Comparison of ENCODE assay signal across 8 cellular contexts in genomic region chr5:177111720-177112394, GRCh38. TPM values are rescaled to one million over a fixed set of nuclear protein-coding genes. Genes with fewer than 3 reads are reported as not detected.
DNase-seq lines count a peak whose midpoint lies in the region; ATAC-seq and TF ChIP-seq lines count a peak whose summit lies in the region.

No MANE protein-coding gene starts in this region.

- no peak overlapping the region for H3K4me3 Mint-ChIP-seq in activated T-helper 17 cell treated with anti-CD3 and anti-CD28 coated beads, Interleukin-2, amount 50 U/mL, for 72 hours

- intact Hi-C loops in Panc1 (cut with micrococcal nuclease; ENCODE audit: unreplicated experiment) (loop anchor here (2.0 to 5.0 kb wide), 2 partner anchors 41 to 190 kb away; partner anchors contain the start of genes PRELID1 and RAB24), prostate gland (cut with DNase I) (loop anchor here (2.0 to 5.0 kb wide), 3 partner anchors 39 to 455 kb away; no protein-coding TSS in a partner anchor)

- no TSS peak for BruUV-seq in Panc1 (replicated peaks; lab: Mats Ljungman, UMichigan)

- H3K27ac Mint-ChIP-seq in activated T-helper 17 cell treated with anti-CD3 and anti-CD28 coated beads, Interleukin-2, amount 50 U/mL, for 72 hours, result peak overlapping the region; percentile 72

- CTCF ChIA-PET in HEK293 (lab: Yijun Ruan, JAX) (interaction anchor here (0.5 to 9.3 kb wide), 48 partner anchors 9 to 1382 kb away, joined by 3 to 151 read pairs (median 4); partner anchors contain the start of gene FGFR4), Panc1 (lab: Charles Lee) (interaction anchor here (0.6 to 2.1 kb wide), 9 partner anchors 13 to 458 kb away, joined by 3 to 13 read pairs (median 5); partner anchors contain the start of gene FGFR4)

- TF ChIP-seq CTCF in HEK293 (tag by site-specific recombination; IDR thresholded peaks at IDR 0.05) (peak; percentile 85), Panc1 (IDR thresholded peaks at IDR 0.05) (peak; percentile 97), prostate gland (IDR thresholded peaks at IDR 0.05) (peak; percentile 78 to 94 (median 86))

- H3K27ac ChIP-seq in HEK293 (ENCODE audit: extremely low read depth, low read depth, low read length) (no peak overlapping the region), Panc1 (ENCODE audit: low read length) (no peak overlapping the region), prostate gland (no peak overlapping the region)

- no peaks in the 10 kb centered on the region for H3K27me3 Mint-ChIP-seq in activated T-helper 17 cell treated with anti-CD3 and anti-CD28 coated beads, Interleukin-2, amount 50 U/mL, for 72 hours

- 23% methylated on average over 12 of the region's 12 CpGs for WGBS in prostate gland

- H3K4me3 ChIP-seq in HEK293 (ENCODE audit: low read depth, low read length), result no peak overlapping the region
- peak overlapping the region in 1 of 2 experiments; percentile 33; a peak in 2 of 4 replicates for H3K4me3 ChIP-seq in Panc1 (ENCODE audit: low read depth in 2 of 2, low read length in 2 of 2)
- no peak overlapping the region for H3K4me3 ChIP-seq in prostate gland

- H3K36me3 ChIP-seq in HEK293 (ENCODE audit: control insufficient read depth in 2 of 2, insufficient read depth in 1 of 2, low read length in 2 of 2) (no peaks in the 10 kb centered on the region), Panc1 (ENCODE audit: control insufficient read depth, insufficient read depth, low read length) (no peaks in the 10 kb centered on the region), prostate gland (no peaks in the 10 kb centered on the region)

- no peaks in the 10 kb centered on the region for H3K36me3 Mint-ChIP-seq in activated T-helper 17 cell treated with anti-CD3 and anti-CD28 coated beads, Interleukin-2, amount 50 U/mL, for 72 hours (ENCODE audit: low read depth)

- POLR2A ChIA-PET in HEK293 (lab: Yijun Ruan, JAX), result interaction anchor here (0.7 kb wide), 1 partner anchor 207 kb away, joined by 4 read pairs; no protein-coding TSS in a partner anchor
- POLR2A ChIA-PET in Panc1 (lab: Charles Lee), result interaction anchor here (0.6 kb wide), 1 partner anchor 88 kb away, joined by 4 read pairs; no protein-coding TSS in a partner anchor

- TF ChIP-seq POLR2A in prostate gland (IDR thresholded peaks at IDR 0.05), result no peak

- H3K9me3 ChIP-seq in HEK293 (ENCODE audit: control insufficient read depth, insufficient read depth, low read depth, low read length) (no peaks in the 10 kb centered on the region), Panc1 (ENCODE audit: control insufficient read depth, insufficient read depth, low read depth, low read length) (no peaks in the 10 kb centered on the region), prostate gland (no peaks in the 10 kb centered on the region)

- H3K9me3 Mint-ChIP-seq in activated T-helper 17 cell treated with anti-CD3 and anti-CD28 coated beads, Interleukin-2, amount 50 U/mL, for 72 hours, result no peaks in the 10 kb centered on the region

- H3K4me1 Mint-ChIP-seq in activated T-helper 17 cell treated with anti-CD3 and anti-CD28 coated beads, Interleukin-2, amount 50 U/mL, for 72 hours, result peaks cover 13% of the 10 kb centered on the region

- H3K27me3 ChIP-seq in Panc1 (ENCODE audit: control insufficient read depth, insufficient read depth, low read length), result no peaks in the 10 kb centered on the region
- no peaks in the 10 kb centered on the region for H3K27me3 ChIP-seq in prostate gland (replicated peaks; ENCODE audit: insufficient read depth)

- H3K4me1 ChIP-seq in HEK293 (ENCODE audit: control insufficient read depth, insufficient read depth, low read length) (no peaks in the 10 kb centered on the region), Panc1 (ENCODE audit: control insufficient read depth, insufficient read depth, low read length) (no peaks in the 10 kb centered on the region), prostate gland (replicated peaks) (no peaks in the 10 kb centered on the region)

- DNase-seq in COLO668 (lab: John Stamatoyannopoulos, UW; ENCODE audit: unreplicated experiment) (peak; percentile 37), Panc1 (ENCODE audit: low read depth, low spot score) (peak; percentile 64), germinal center (ENCODE audit: low spot score) (peak; percentile 83), prostate gland (ENCODE audit: low spot score) (no peak)

- ATAC-seq in Panc1, result peak; percentile 73
- ATAC-seq in activated T-helper 17 cell treated with anti-CD3 and anti-CD28 coated beads, Interleukin-2, amount 50 U/mL, for 72 hours (replicated peaks), result peak; percentile 48
- no peak for ATAC-seq in HG02973 (IDR thresholded peaks at IDR 0.05; ENCODE audit: unreplicated experiment)
- ATAC-seq in HG03521 (IDR thresholded peaks at IDR 0.05; ENCODE audit: unreplicated experiment), result no peak

- in situ Hi-C loops in Panc1 (cut with HindIII; ENCODE audit: low pct_unique_long_range_greater_than_20kb, low sequenced_read_pairs), result no loop called here

TF ChIP-seq in HEK293, 187 proteins besides CTCF, POLR2A, EP300 and RAD21 (continues in another document):
- TF ChIP-seq ZIC2 (tag by site-specific recombination; IDR thresholded peaks at IDR 0.05) (no peak), ZEB2 (tag by site-specific recombination; IDR thresholded peaks at IDR 0.05) (peak; percentile 59; the same call in 1 of the 2 replicates), ZNF354C (tag by site-specific recombination; IDR thresholded peaks at IDR 0.05; ENCODE audit: borderline replicate concordance, low read depth) (no peak), GFI1B (tag by site-specific recombination; IDR thresholded peaks at IDR 0.05) (no peak), ZNF239 (tag by site-specific recombination; IDR thresholded peaks at IDR 0.05) (no peak), ZNF654 (tag by site-specific recombination; IDR thresholded peaks at IDR 0.05; ENCODE audit: low read depth) (peak; percentile 81), ZNF2 (tag by site-specific recombination; IDR thresholded peaks at IDR 0.05) (peak; percentile 37; the same call in 1 of the 2 replicates), ZNF391 (tag by site-specific recombination; IDR thresholded peaks at IDR 0.05; ENCODE audit: borderline replicate concordance, low read depth) (no peak), GLIS2 (tag by site-specific recombination; IDR thresholded peaks at IDR 0.05) (peak; percentile 32), PRDM10 (tag by site-specific recombination; IDR thresholded peaks at IDR 0.05) (peak; percentile 46; the same call in 1 of the 2 replicates), ZNF514 (tag by site-specific recombination; IDR thresholded peaks at IDR 0.05) (no peak), ZNF157 (tag by site-specific recombination; IDR thresholded peaks at IDR 0.05) (no peak), ZNF146 (tag by site-specific recombination; IDR thresholded peaks at IDR 0.05) (no peak), ZNF521 (tag by site-specific recombination; IDR thresholded peaks at IDR 0.05) (no peak), ZNF610 (tag by site-specific recombination; IDR thresholded peaks at IDR 0.05; ENCODE audit: borderline replicate concordance) (no peak), ZNF768 (tag by site-specific recombination; IDR thresholded peaks at IDR 0.05) (no peak), ZNF707 (tag by site-specific recombination; IDR thresholded peaks at IDR 0.05) (no peak), KLF16 (tag by site-specific recombination; IDR thresholded peaks at IDR 0.05) (no peak), KLF17 (tag by site-specific recombination; IDR thresholded peaks at IDR 0.05) (peak; percentile 17; the same call in 1 of the 2 replicates), ZBTB48 (tag by site-specific recombination; IDR thresholded peaks at IDR 0.05) (no peak)

RNA-seq across cellular contexts. Expression of gene NSD1, which starts 21.7 kb away (rescaled TPM):
- 58.7 TPM for total RNA-seq in Panc1 (2021; ENCODE audit: unreplicated experiment)
- 17.9 TPM for polyA plus RNA-seq in Panc1 (2012; ENCODE audit: insufficient read length)
- 10 to 100 TPM; 66.7 to 86.1 TPM for total RNA-seq in activated T-helper 17 cell treated with anti-CD3 and anti-CD28 coated beads, Interleukin-2, amount 50 U/mL, for 72 hours
- total RNA-seq in prostate gland, result 10 to 100 TPM; 37.2 to 53.9 TPM

RNA-seq across cellular contexts. Expression of gene FGFR4, which starts 25.1 kb away (rescaled TPM):
- total RNA-seq in Panc1 (2021; ENCODE audit: unreplicated experiment), result 7.5 TPM
- polyA plus RNA-seq in Panc1 (2012; ENCODE audit: insufficient read length), result 7.7 TPM
- 1 to 10 TPM; 1.7 to 2.4 TPM for total RNA-seq in activated T-helper 17 cell treated with anti-CD3 and anti-CD28 coated beads, Interleukin-2, amount 50 U/mL, for 72 hours
- 1 to 10 TPM; 2.2 to 7.1 TPM for total RNA-seq in prostate gland

Comparison
In these comparisons a context has a peak if more than half of its experiments do, and no peak if none do; other contexts are left out.
1. ATAC-seq: peak in Panc1 (single experiment) and activated T-helper 17 cell treated with anti-CD3 and anti-CD28 coated beads, Interleukin-2, amount 50 U/mL, for 72 hours (single experiment); none in HG02973 (single experiment) and HG03521 (single experiment).
2. Peak in every context shown above with its lines, with median percentiles within 50 percentile points of each other: CTCF ChIP-seq.